In genomic region chr3:29937185-29937584, GRCh38 we compare ENCODE assay signal across 1 cellular context.
TF ChIP-seq lines count a peak whose summit lies in the region.

No MANE protein-coding gene starts in this region.

TF ChIP-seq in HepG2, 621 proteins besides CTCF, POLR2A, EP300 and RAD21 (continued from another document):
- no peak for TF ChIP-seq PRDM4 (CRISPR knock-in tag; IDR thresholded peaks at IDR 0.05; ENCODE audit: borderline replicate concordance)
- TF ChIP-seq ZMAT3 (CRISPR knock-in tag; conservative IDR thresholded peaks at IDR 0.05), result no peak
- TF ChIP-seq MAFF (IDR thresholded peaks at IDR 0.05; ENCODE audit: low read depth, low read length), result peak; percentile 9; the same call in 1 of the 2 replicates
- TF ChIP-seq PHB2 (IDR thresholded peaks at IDR 0.05; ENCODE audit: partially characterized antibody), result no peak
- no peak for TF ChIP-seq PHF5A (CRISPR knock-in tag; IDR thresholded peaks at IDR 0.05; ENCODE audit: low read depth, unreplicated experiment)
- TF ChIP-seq ELF1 (CRISPR knock-in tag; IDR thresholded peaks at IDR 0.05), result no peak
- no peak for TF ChIP-seq DRAP1 (CRISPR knock-in tag; IDR thresholded peaks at IDR 0.05)
- TF ChIP-seq ZNF101 (CRISPR knock-in tag; IDR thresholded peaks at IDR 0.05; ENCODE audit: borderline replicate concordance, low read depth), result no peak
- no peak for TF ChIP-seq HNRNPH1 (optimal IDR thresholded peaks at IDR 0.05; ENCODE audit: low read depth, low read length)
- TF ChIP-seq GPN1 (CRISPR knock-in tag; IDR thresholded peaks at IDR 0.05; ENCODE audit: borderline replicate concordance), result no peak
- TF ChIP-seq NFE2L2 (IDR thresholded peaks at IDR 0.05; ENCODE audit: low read length), result peak; percentile 84
- TF ChIP-seq KDM6A (CRISPR knock-in tag; IDR thresholded peaks at IDR 0.05; ENCODE audit: low read depth), result no peak
- no peak for TF ChIP-seq HIVEP1 (CRISPR knock-in tag; IDR thresholded peaks at IDR 0.05)
- TF ChIP-seq MAFK (conservative IDR thresholded peaks at IDR 0.05 in 1 of 2, IDR thresholded peaks at IDR 0.05 in 1 of 2; ENCODE audit: low read length in 2 of 2), result peak; percentile 56 to 57
- no peak for TF ChIP-seq AGO1 (IDR thresholded peaks at IDR 0.05; ENCODE audit: low read depth, low read length, poor library complexity, severe bottlenecking)
- TF ChIP-seq ZNF235 (CRISPR knock-in tag; IDR thresholded peaks at IDR 0.05; ENCODE audit: borderline replicate concordance), result no peak
